In genomic region chr3:12759097-12759679, GRCh38 we compare ENCODE assay signal across 11 cellular contexts. TPM values are rescaled to one million over a fixed set of nuclear protein-coding genes. Genes with fewer than 3 reads are reported as not detected.
DNase-seq lines count a peak whose midpoint lies in the region; ATAC-seq, FAIRE-seq and TF ChIP-seq lines count a peak whose summit lies in the region.
"Had no signal": no experiment of that assay in that cellular context is flagged by ENCODE, and none has a peak within 500 bp of the region (broad histone marks: within the 10 kb centered on the region; RNA-seq: fewer than 3 reads in every experiment).

TSS of gene TMEM40 (minus strand) at chr3:12759259. CDS start at chr3:12749832, 9,427 bp downstream.

- no peak for TF ChIP-seq CTCF in HEK293 (tag by site-specific recombination; IDR thresholded peaks at IDR 0.05)
- TF ChIP-seq CTCF in stomach (IDR thresholded peaks at IDR 0.05): no peak

- CTCF ChIA-PET in HEK293 (lab: Yijun Ruan, JAX): interaction anchor here (1.2 kb wide), 1 partner anchor 39 kb away, joined by 3 read pairs; no protein-coding TSS in a partner anchor

- ATAC-seq in GM19351 (IDR thresholded peaks at IDR 0.05; ENCODE audit: unreplicated experiment) (no peak), HG03565 (IDR thresholded peaks at IDR 0.05; ENCODE audit: unreplicated experiment) (no peak)

- WGBS in stomach, 5 donors: 75 to 97% (median 88%) methylated on average over 7 to 10 of the region's 10 CpGs

- H3K9me3 ChIP-seq in HEK293 (ENCODE audit: control insufficient read depth, insufficient read depth, low read depth, low read length): no peaks in the 10 kb centered on the region
- H3K9me3 ChIP-seq in stomach: no peaks in the 10 kb centered on the region

- H3K27me3 ChIP-seq in stomach: no peaks in the 10 kb centered on the region

- H3K27ac ChIP-seq in HEK293 (ENCODE audit: extremely low read depth, low read depth, low read length) (peak within 1 kb of the TSS; percentile 44), stomach (peak within 1 kb of the TSS in 4 of 5 donors; percentile 50 to 77 (median 62))

- POLR2A ChIA-PET in HEK293 (lab: Yijun Ruan, JAX): no interaction called here

- H3K4me3 ChIP-seq in HEK293 (ENCODE audit: low read depth, low read length): no peak within 1 kb of the TSS
- H3K4me3 ChIP-seq in stomach: no peak within 1 kb of the TSS

- H3K36me3 ChIP-seq in HEK293 (ENCODE audit: control insufficient read depth in 2 of 2, insufficient read depth in 1 of 2, low read length in 2 of 2) (no peaks in the 10 kb centered on the region), stomach (no peaks in the 10 kb centered on the region)

- no peak for TF ChIP-seq EP300 in stomach (IDR thresholded peaks at IDR 0.05)

- peaks cover 6% of the 10 kb centered on the region for H3K4me1 ChIP-seq in HEK293 (ENCODE audit: control insufficient read depth, insufficient read depth, low read length)
- peaks cover 6 to 11% (median 9%) of the 10 kb centered on the region in 4 donors for H3K4me1 ChIP-seq in stomach

- no peak for FAIRE-seq in GM12892 (lab: Jason Lieb, UNC)
- FAIRE-seq: endometrium had no signal

- TF ChIP-seq POLR2A in stomach (IDR thresholded peaks at IDR 0.05) (no peak), GM12892 (IDR thresholded peaks at IDR 0.05; ENCODE audit: low read depth, low read length) (no peak)

- intact Hi-C loops in stomach (cut with DNase I; ENCODE audit: low total_unique reads): no loop called here

- DNase-seq in SW480 (ENCODE audit: low spot score) (peak; percentile 73), islet precursor cell (peak; percentile 95), stomach (no peak), GM12892 (ENCODE audit: insufficient read length) (no peak)
- DNase-seq in activated CD4-positive, alpha-beta T cell treated with anti-CD3 and anti-CD28 coated beads for 4 hours: no peak
- DNase-seq: stimulated activated CD8-positive, alpha-beta memory T cell treated with anti-CD3 and anti-CD28 coated beads, Interleukin-4, amount 100 ng/mL, for 48 hours had no signal

TF ChIP-seq in HEK293, 187 proteins besides CTCF, POLR2A, EP300 and RAD21 (continues in another document):
- TF ChIP-seq ZNF302 (tag by site-specific recombination; IDR thresholded peaks at IDR 0.05; ENCODE audit: low read depth): no peak
- no peak for TF ChIP-seq ZNF335 (tag by site-specific recombination; conservative IDR thresholded peaks at IDR 0.05)
- no peak for TF ChIP-seq ZSCAN23 (tag by site-specific recombination; IDR thresholded peaks at IDR 0.05)
- peak; percentile 50; the same call in 1 of the 2 replicates for TF ChIP-seq ZNF366 (tag by site-specific recombination; conservative IDR thresholded peaks at IDR 0.05)
- TF ChIP-seq HIC1 (tag by site-specific recombination; IDR thresholded peaks at IDR 0.05): peak; percentile 38; the same call in 1 of the 2 replicates
- TF ChIP-seq PRDM2 (tag by site-specific recombination; IDR thresholded peaks at IDR 0.05; ENCODE audit: borderline replicate concordance): no peak
- no peak for TF ChIP-seq ZNF24 (tag by site-specific recombination; IDR thresholded peaks at IDR 0.05)
- no peak for TF ChIP-seq TCF7L2 (IDR thresholded peaks at IDR 0.05; ENCODE audit: borderline replicate concordance, low read depth, low read length)
- peak; percentile 58 for TF ChIP-seq ZNF398 (tag by site-specific recombination; IDR thresholded peaks at IDR 0.05)
- TF ChIP-seq ZNF202 (tag by site-specific recombination; IDR thresholded peaks at IDR 0.05; ENCODE audit: borderline replicate concordance): no peak
- TF ChIP-seq ZBTB7A (tag by site-specific recombination; IDR thresholded peaks at IDR 0.05; ENCODE audit: low read depth): no peak
- no peak for TF ChIP-seq YY1 (tag by site-specific recombination; IDR thresholded peaks at IDR 0.05)
- no peak for TF ChIP-seq ZNF214 (tag by site-specific recombination; IDR thresholded peaks at IDR 0.05; ENCODE audit: borderline replicate concordance)
- TF ChIP-seq GLI4 (tag by site-specific recombination; IDR thresholded peaks at IDR 0.05): no peak
- no peak for TF ChIP-seq ZNF132 (tag by site-specific recombination; IDR thresholded peaks at IDR 0.05; ENCODE audit: borderline replicate concordance)
- no peak for TF ChIP-seq REPIN1 (tag by site-specific recombination; IDR thresholded peaks at IDR 0.05; ENCODE audit: low read depth)

RNA-seq across cellular contexts. Expression of gene TMEM40, which starts in this region (rescaled TPM):
- not detected for total RNA-seq in stomach
- polyA plus RNA-seq in stomach: 100 to 1,000 TPM in 1 of 3 donors, not detected in 2; 141 TPM
- 0.66 TPM for polyA plus RNA-seq in GM12892 (2012; ENCODE audit: missing spikeins)
- polyA plus RNA-seq: neural cell had no signal

Comparison
In these comparisons a context has a peak if more than half of its experiments do, and no peak if none do; other contexts are left out.
1. DNase-seq: peak in SW480 (single experiment) and islet precursor cell (single experiment); none in stomach (single experiment), GM12892 (single experiment) and activated CD4-positive, alpha-beta T cell treated with anti-CD3 and anti-CD28 coated beads for 4 hours (0 of 2).